Comparison of ENCODE assay signal across 13 cellular contexts in the genomic region with DNA sequence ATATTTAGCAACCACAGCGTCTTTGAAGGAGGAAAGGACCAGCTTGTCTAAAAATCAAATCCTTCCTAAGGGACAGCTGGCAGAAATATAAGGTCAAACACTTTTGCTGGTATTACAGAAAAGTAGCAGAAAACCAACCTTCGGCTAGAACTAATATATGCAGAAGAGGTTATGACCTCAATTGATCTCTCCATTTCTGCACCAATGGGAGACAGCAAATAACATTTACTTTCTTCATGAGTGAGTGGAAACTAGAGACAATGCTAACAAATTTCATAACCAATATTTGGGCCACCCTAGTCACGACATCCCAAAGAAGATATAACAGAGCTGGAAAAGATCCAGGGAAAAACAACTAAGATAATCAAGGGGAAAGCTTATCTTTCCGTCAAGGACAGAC.
DNase-seq lines count a peak whose midpoint lies in the region; TF ChIP-seq lines count a peak whose summit lies in the region.
"Had no signal": no experiment of that assay in that cellular context is flagged by ENCODE, and none has a peak within 500 bp of the region (broad histone marks: within the 10 kb centered on the region; RNA-seq: fewer than 3 reads in every experiment).

No MANE protein-coding gene starts in this region.

- peak; percentile 10 for DNase-seq in SHP77 treated with DMSO at 0.1 percent for 48 hours (lab: John Stamatoyannopoulos, UW)
- DNase-seq in SHP77 (lab: John Stamatoyannopoulos, UW): no peak
- no peak for DNase-seq in chondrocyte (ENCODE audit: low spot score)
- no peak for DNase-seq in brain microvascular endothelial cell
- no peak for DNase-seq in SK-N-DZ (ENCODE audit: low spot score)
- DNase-seq in testis: no peak
- DNase-seq: CD8-positive, alpha-beta T cell; COR-L47; DMS153; GF-D8; HCEC 1CT had no signal

- TF ChIP-seq CTCF in HEK293 (tag by site-specific recombination; IDR thresholded peaks at IDR 0.05): no peak
- TF ChIP-seq CTCF in chondrocyte (IDR thresholded peaks at IDR 0.05): no peak
- TF ChIP-seq CTCF in brain microvascular endothelial cell (IDR thresholded peaks at IDR 0.05; ENCODE audit: low read depth, low read length, missing control alignments): no peak
- TF ChIP-seq CTCF in testis (IDR thresholded peaks at IDR 0.05): no peak

- 49 to 59% methylated on average over 4 of the region's 4 CpGs for WGBS in testis, 2 donors

- H3K27ac Mint-ChIP-seq in chondrocyte (ENCODE audit: unreplicated experiment): peak overlapping the region; percentile 80
- H3K27ac Mint-ChIP-seq: CD14-positive monocyte; CD8-positive, alpha-beta T cell had no signal

- H3K36me3 Mint-ChIP-seq in chondrocyte (ENCODE audit: low read depth): no peaks in the 10 kb centered on the region
- H3K36me3 Mint-ChIP-seq: CD14-positive monocyte; CD8-positive, alpha-beta T cell had no signal

- no peak for TF ChIP-seq POLR2A in testis (IDR thresholded peaks at IDR 0.05)

- H3K4me3 ChIP-seq in HEK293 (ENCODE audit: low read depth, low read length): no peak overlapping the region
- H3K4me3 ChIP-seq in brain microvascular endothelial cell (ENCODE audit: low read depth, low read length): no peak overlapping the region
- no peak overlapping the region for H3K4me3 ChIP-seq in testis

- H3K4me3 Mint-ChIP-seq in chondrocyte (ENCODE audit: unreplicated experiment): no peak overlapping the region
- H3K4me3 Mint-ChIP-seq: CD14-positive monocyte; CD8-positive, alpha-beta T cell had no signal

- intact Hi-C loops in testis (cut with DNase I; ENCODE audit: low total_unique reads): no loop called here

- in situ Hi-C loops in brain microvascular endothelial cell (cut with HindIII; ENCODE audit: low pct_ligation_motif_present, low sequenced_read_pairs): no loop called here

- POLR2A ChIA-PET in HEK293 (lab: Yijun Ruan, JAX): no interaction called here

- H3K36me3 ChIP-seq in HEK293 (ENCODE audit: control insufficient read depth in 2 of 2, insufficient read depth in 1 of 2, low read length in 2 of 2): no peaks in the 10 kb centered on the region
- H3K36me3 ChIP-seq in brain microvascular endothelial cell (replicated peaks): no peaks in the 10 kb centered on the region
- no peaks in the 10 kb centered on the region for H3K36me3 ChIP-seq in testis (ENCODE audit: low read depth, missing control alignments)

- H3K27me3 ChIP-seq in brain microvascular endothelial cell (replicated peaks) (no peaks in the 10 kb centered on the region), testis (no peaks in the 10 kb centered on the region)

- CTCF ChIA-PET in HEK293 (lab: Yijun Ruan, JAX): no interaction called here

- H3K27ac ChIP-seq in HEK293 (ENCODE audit: extremely low read depth, low read depth, low read length) (peak overlapping the region; percentile 8; the same call in 1 of the 2 replicates), brain microvascular endothelial cell (no peak overlapping the region), testis (no peak overlapping the region)

- H3K9me3 Mint-ChIP-seq in chondrocyte (ENCODE audit: low read depth): peaks cover 13% of the 10 kb centered on the region
- H3K9me3 Mint-ChIP-seq: CD8-positive, alpha-beta T cell had no signal

- H3K4me1 ChIP-seq in HEK293 (ENCODE audit: control insufficient read depth, insufficient read depth, low read length): peaks cover 17% of the 10 kb centered on the region
- H3K4me1 ChIP-seq in testis: no peaks in the 10 kb centered on the region

- H3K4me1 Mint-ChIP-seq in chondrocyte (ENCODE audit: low read depth): peaks cover 69% of the 10 kb centered on the region
- H3K4me1 Mint-ChIP-seq: CD14-positive monocyte had no signal

- H3K27me3 Mint-ChIP-seq in chondrocyte (ENCODE audit: low read depth): no peaks in the 10 kb centered on the region

- H3K9me3 ChIP-seq in HEK293 (ENCODE audit: control insufficient read depth, insufficient read depth, low read depth, low read length) (no peaks in the 10 kb centered on the region), testis (no peaks in the 10 kb centered on the region)

TF ChIP-seq in HEK293, 187 proteins besides CTCF, POLR2A, EP300 and RAD21 (continues in another document):
- TF ChIP-seq ZSCAN30 (tag by site-specific recombination; IDR thresholded peaks at IDR 0.05) (no peak), ZNF37A (tag by site-specific recombination; IDR thresholded peaks at IDR 0.05) (no peak), ZNF362 (tag by site-specific recombination; IDR thresholded peaks at IDR 0.05) (no peak), ZNF426 (tag by site-specific recombination; IDR thresholded peaks at IDR 0.05) (no peak), ZNF114 (tag by site-specific recombination; IDR thresholded peaks at IDR 0.05) (no peak), KLF10 (tag by site-specific recombination; IDR thresholded peaks at IDR 0.05) (no peak), ZSCAN18 (tag by site-specific recombination; IDR thresholded peaks at IDR 0.05) (no peak), ELK4 (IDR thresholded peaks at IDR 0.05; ENCODE audit: borderline replicate concordance, low read depth, low read length) (no peak)
- TF ChIP-seq, protein P1, sequence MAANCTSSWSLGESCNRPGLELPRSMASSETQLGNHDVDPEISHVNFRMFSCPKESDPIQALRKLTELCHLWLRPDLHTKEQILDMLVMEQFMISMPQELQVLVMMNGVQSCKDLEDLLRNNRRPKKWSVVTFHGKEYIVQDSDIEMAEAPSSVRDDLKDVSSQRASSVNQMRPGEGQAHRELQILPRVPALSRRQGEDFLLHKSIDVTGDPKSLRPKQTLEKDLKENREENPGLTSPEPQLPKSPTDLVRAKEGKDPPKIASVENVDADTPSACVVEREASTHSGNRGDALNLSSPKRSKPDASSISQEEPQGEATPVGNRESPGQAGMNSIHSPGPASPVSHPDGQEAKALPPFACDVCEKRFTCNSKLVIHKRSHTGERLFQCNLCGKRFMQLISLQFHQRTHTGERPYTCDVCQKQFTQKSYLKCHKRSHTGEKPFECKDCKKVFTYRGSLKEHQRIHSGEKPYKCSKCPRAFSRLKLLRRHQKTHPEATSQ (tag by site-specific recombination; IDR thresholded peaks at IDR 0.05): no peak
